22 cellular contexts compared by ENCODE assay signal in the genomic region with DNA sequence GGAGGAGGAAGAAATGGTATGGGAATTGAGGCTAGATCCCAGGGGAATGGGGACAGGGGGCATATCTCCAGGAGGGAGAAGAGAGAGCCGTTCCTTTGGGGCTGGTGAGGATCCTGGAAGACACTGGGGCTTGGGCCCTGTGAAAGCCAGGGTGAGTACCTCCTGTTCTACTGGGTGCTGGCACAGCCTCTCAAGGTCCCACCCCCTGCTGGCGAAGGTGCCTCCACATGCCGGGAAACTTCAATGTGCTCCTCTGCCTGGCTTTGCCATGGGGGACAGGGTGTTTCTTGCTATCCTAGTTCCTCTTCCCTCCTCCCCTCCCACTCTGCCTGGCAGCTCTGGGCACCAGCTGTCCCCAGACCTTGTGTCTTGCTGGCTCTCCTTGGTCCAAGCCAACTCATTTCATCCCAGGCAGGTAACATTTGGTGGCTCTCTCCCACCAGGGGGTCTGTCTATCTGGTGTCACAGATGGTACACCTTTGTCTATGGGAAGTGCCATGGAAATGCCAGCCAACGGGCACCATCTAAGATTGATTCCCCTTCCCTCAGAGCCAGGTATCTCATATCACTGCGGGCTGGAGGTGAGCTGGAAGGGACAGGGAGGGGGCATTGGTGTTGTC.
"Had no signal": no experiment of that assay in that cellular context is flagged by ENCODE, and none has a peak within 500 bp of the region (broad histone marks: within the 10 kb centered on the region; RNA-seq: fewer than 3 reads in every experiment).

No MANE protein-coding gene starts in this region.

- H3K9me3 ChIP-seq: body of pancreas, stomach, suprapubic skin, tibial nerve had no signal

- H3K27me3 ChIP-seq: body of pancreas, stomach, suprapubic skin, tibial nerve had no signal

- H3K9ac ChIP-seq: parathyroid adenoma had no signal

- H3K4me1 ChIP-seq: body of pancreas, parathyroid adenoma, stomach, tibial nerve had no signal

- H3K36me3 ChIP-seq: suprapubic skin had no signal

- H3K27ac ChIP-seq: body of pancreas, parathyroid adenoma, stomach, suprapubic skin, tibial nerve had no signal

- H3K79me2 ChIP-seq: parathyroid adenoma had no signal

- ATAC-seq: activated T-cell treated with anti-CD3 and anti-CD28 coated beads, Interleukin-2, amount 50 U/mL, for 72 hours; body of pancreas; left colon; sciatic nerve; stimulated activated effector memory CD8-positive, alpha-beta T cell treated with anti-CD3 and anti-CD28 coated beads, Interleukin-12 subunit alpha, Interleukin-12 subunit beta, amount 100 ng/mL, for 72 hours; WTC11 had no signal

- DNase-seq: activated CD4-positive, alpha-beta T cell treated with anti-CD3 and anti-CD28 coated beads, Interleukin-2, amount 50 U/mL, for 48 hours; activated CD8-positive, alpha-beta memory T cell treated with anti-CD3 and anti-CD28 coated beads, Interleukin-2, amount 50 U/mL, for 48 hours; activated effector memory CD4-positive, alpha-beta T cell treated with anti-CD3 and anti-CD28 coated beads, Interleukin-2, amount 50 U/mL, for 16 hours; activated T-cell treated with anti-CD3 and anti-CD28 coated beads, Interleukin-2, amount 50 U/mL, for 72 hours; anterior cingulate cortex; effector memory CD4-positive, alpha-beta T cell; left colon; mesenchymal stem cell; small intestine; stimulated activated CD4-positive, alpha-beta T cell treated with anti-CD3 and anti-CD28 coated beads, Interleukin-2, amount 100 ng/mL, for 24 hours; stomach; T-helper 1 cell; T-helper 9 cell had no signal

- H2AFZ ChIP-seq: parathyroid adenoma had no signal

- FAIRE-seq: colon, keratinocyte, small intestine had no signal

- H3K4me3 ChIP-seq: body of pancreas, stomach, suprapubic skin, tibial nerve had no signal
